8 cellular contexts compared by ENCODE assay signal in genomic region chr1:226309398-226310122, GRCh38. TPM values are rescaled to one million over a fixed set of nuclear protein-coding genes. Genes with fewer than 3 reads are reported as not detected.
DNase-seq lines count a peak whose midpoint lies in the region; ATAC-seq and TF ChIP-seq lines count a peak whose summit lies in the region.

No MANE protein-coding gene starts in this region.

- peak in 1 of 2 donors; percentile 21 for TF ChIP-seq POLR2A in vagina (IDR thresholded peaks at IDR 0.05)

- DNase-seq in AML-193 (lab: John Stamatoyannopoulos, UW) (peak; percentile 44 to 68), SK-N-MC (ENCODE audit: low read depth, low spot score) (no peak), endodermal cell (no peak), vagina (ENCODE audit: extremely low spot score in 2 of 2) (peak in 1 of 2 donors; percentile 81)
- DNase-seq in stimulated activated CD4-positive, alpha-beta T cell treated with anti-CD3 and anti-CD28 coated beads, Interleukin-12 subunit alpha, Interleukin-12 subunit beta, amount 100 ng/mL, for 4 hours = no peak

- H3K9me3 ChIP-seq in SK-N-MC (ENCODE audit: low read depth, low read length) = no peaks in the 10 kb centered on the region
- H3K9me3 ChIP-seq in endodermal cell (ENCODE audit: control insufficient read depth, low read length) = peaks cover 9% of the 10 kb centered on the region
- H3K9me3 ChIP-seq in mucosa of stomach (ENCODE audit: control insufficient read depth, low read length) = no peaks in the 10 kb centered on the region
- H3K9me3 ChIP-seq in vagina = no peaks in the 10 kb centered on the region

- TF ChIP-seq CTCF in GM12875 (IDR thresholded peaks at IDR 0.05; ENCODE audit: borderline replicate concordance, insufficient read depth, low read depth, low read length) (no peak), endodermal cell (conservative IDR thresholded peaks at IDR 0.05) (peak; percentile 42), vagina (IDR thresholded peaks at IDR 0.05) (peak in 1 of 3 experiments; percentile 20)

- WGBS in endodermal cell (ENCODE audit: insufficient coverage in 1 of 2, insufficient read length in 1 of 2), 2 experiments = 7% methylated on average over 41 to 59 of the region's 59 CpGs

- peak; percentile 6 for ATAC-seq in HG03460 (IDR thresholded peaks at IDR 0.05; ENCODE audit: unreplicated experiment)

- H3K27ac ChIP-seq in SK-N-MC (peak overlapping the region; percentile 58), endodermal cell (ENCODE audit: low read depth, low read length) (peak overlapping the region; percentile 80), vagina (peak overlapping the region; percentile 86)

- peak overlapping the region; percentile 83 for H3K9ac ChIP-seq in SK-N-MC (ENCODE audit: insufficient read length)
- peak overlapping the region; percentile 38 for H3K9ac ChIP-seq in endodermal cell (ENCODE audit: extremely low read depth, low read length, poor library complexity, severe bottlenecking)
- H3K9ac ChIP-seq in mucosa of stomach (ENCODE audit: low read length) = peak overlapping the region; percentile 60

- H3K27ac Mint-ChIP-seq in endodermal cell = peak overlapping the region; percentile 64

- H3K4me1 ChIP-seq in endodermal cell (ENCODE audit: control insufficient read depth, insufficient read depth, low read length) = no peaks in the 10 kb centered on the region
- H3K4me1 ChIP-seq in mucosa of stomach (ENCODE audit: control insufficient read depth, insufficient read depth, low read length) = peaks cover 22% of the 10 kb centered on the region
- peaks cover 28% of the 10 kb centered on the region for H3K4me1 ChIP-seq in vagina

- no peaks in the 10 kb centered on the region for H3K36me3 Mint-ChIP-seq in endodermal cell (ENCODE audit: low read depth)

- H3K27me3 ChIP-seq in endodermal cell (ENCODE audit: control insufficient read depth, insufficient read depth, low read length, poor library complexity, severe bottlenecking) (peaks cover 32% of the 10 kb centered on the region), mucosa of stomach (ENCODE audit: control insufficient read depth, insufficient read depth, low read length) (no peaks in the 10 kb centered on the region), vagina (no peaks in the 10 kb centered on the region)

- no peaks in the 10 kb centered on the region for H3K36me3 ChIP-seq in SK-N-MC (ENCODE audit: insufficient read depth, low read length)
- H3K36me3 ChIP-seq in endodermal cell (ENCODE audit: control insufficient read depth, insufficient read depth, low read length) = no peaks in the 10 kb centered on the region
- no peaks in the 10 kb centered on the region for H3K36me3 ChIP-seq in mucosa of stomach (ENCODE audit: control insufficient read depth, insufficient read depth, low read length)
- H3K36me3 ChIP-seq in vagina = no peaks in the 10 kb centered on the region

- H3K4me1 Mint-ChIP-seq in endodermal cell = peaks cover 22% of the 10 kb centered on the region

- intact Hi-C loops in vagina (cut with DNase I) = no loop called here

- H3K27me3 Mint-ChIP-seq in endodermal cell (ENCODE audit: insufficient read depth) = peaks cover 24% of the 10 kb centered on the region

- H3K4me3 ChIP-seq in GM12875 (ENCODE audit: low read depth, low read length) = peak overlapping the region; percentile 100
- peak overlapping the region; percentile 98 for H3K4me3 ChIP-seq in SK-N-MC
- peak overlapping the region; percentile 80 for H3K4me3 ChIP-seq in endodermal cell (ENCODE audit: low read length)
- H3K4me3 ChIP-seq in mucosa of stomach (ENCODE audit: low read length) = peak overlapping the region; percentile 37
- H3K4me3 ChIP-seq in vagina = peak overlapping the region; percentile 88 to 94

- H3K9me3 Mint-ChIP-seq in endodermal cell = peaks cover 7% of the 10 kb centered on the region

- peak overlapping the region; percentile 85 for H3K4me3 Mint-ChIP-seq in endodermal cell

RNA-seq across cellular contexts. Expression of gene LIN9, which starts 0.6 kb away (rescaled TPM):
- total RNA-seq in endodermal cell (10 to 100 TPM in 1 of 2 donors, 1 to 10 TPM in 1; 9.9 to 11.3 TPM), vagina (3.9 TPM)
- 15.9 TPM for polyA plus RNA-seq in endodermal cell (2013, experiment 1 of 2)
- 15.4 TPM for polyA plus RNA-seq in endodermal cell (2013, experiment 2 of 2)

Comparison
In these comparisons a context has a peak if more than half of its experiments do, and no peak if none do; other contexts are left out.
1. DNase-seq: peak in AML-193 (2 of 2); none in SK-N-MC (single experiment), endodermal cell (single experiment) and stimulated activated CD4-positive, alpha-beta T cell treated with anti-CD3 and anti-CD28 coated beads, Interleukin-12 subunit alpha, Interleukin-12 subunit beta, amount 100 ng/mL, for 4 hours (single experiment).
2. H3K4me3 ChIP-seq: peak in every context shown above with its lines; median percentile 100 in GM12875; 98 in SK-N-MC; 91 in vagina; 80 in endodermal cell; 37 in mucosa of stomach.
3. Peak in every context shown above with its lines, with median percentiles within 50 percentile points of each other: H3K27ac ChIP-seq and H3K9ac ChIP-seq.